12 cellular contexts compared by ENCODE assay signal in genomic region chr5:78771260-78772240, GRCh38.
A peak's percentile ranks its signal among the peaks of the same experiment; 100 is the strongest.
DNase-seq lines count a peak whose midpoint lies in the region; TF ChIP-seq lines count a peak whose summit lies in the region.
"Had no signal": no experiment of that assay in that cellular context is flagged by ENCODE, and none has a peak within 500 bp of the region (broad histone marks: within the 10 kb centered on the region; RNA-seq: fewer than 3 reads in every experiment).

No MANE protein-coding gene starts in this region.

- peak overlapping the region; percentile 21 to 28 for H3K4me3 Mint-ChIP-seq in CD14-positive monocyte

- in situ Hi-C loops in KBM-7 (cut with MboI; ENCODE audit: low pct_unique_long_range_greater_than_20kb, low sequenced_read_pairs), result no loop called here

- H3K36me3 ChIP-seq in mucosa of rectum (ENCODE audit: control insufficient read depth in 2 of 2, insufficient read depth in 2 of 2, low read length in 2 of 2), result no peaks in the 10 kb centered on the region

- DNase-seq in CD14-positive monocyte (ENCODE audit: low spot score), result no peak
- peak; percentile 9 for DNase-seq in KBM-7
- DNase-seq in dermis blood vessel endothelial cell, result peak; percentile 90
- DNase-seq in NCI-H510A treated with DMSO at 0.1 percent for 48 hours (lab: John Stamatoyannopoulos, UW), result no peak
- DNase-seq in NCI-H2029 treated with DMSO at 0.1 percent for 48 hours (lab: John Stamatoyannopoulos, UW), result no peak
- no peak for DNase-seq in D341Med (ENCODE audit: low spot score)
- no peak for DNase-seq in activated CD4-positive, alpha-beta T cell treated with anti-CD3 and anti-CD28 coated beads, Interleukin-2, amount 50 U/mL, for 1 hour
- DNase-seq: C1 segment of cervical spinal cord, NCI-H510A had no signal

- peaks cover 0 to 5% of the 10 kb centered on the region in 2 donors for H3K4me1 ChIP-seq in mucosa of rectum (ENCODE audit: control insufficient read depth in 2 of 2, insufficient read depth in 2 of 2, low read length in 2 of 2)

- TF ChIP-seq CTCF in CD14-positive monocyte (IDR thresholded peaks at IDR 0.05), result no peak

- peaks cover 8 to 11% of the 10 kb centered on the region in 2 donors for H3K36me3 Mint-ChIP-seq in CD14-positive monocyte

- no peaks in the 10 kb centered on the region for H3K27me3 ChIP-seq in mucosa of rectum (ENCODE audit: control insufficient read depth in 2 of 2, insufficient read depth in 2 of 2, low read length in 2 of 2)

- intact Hi-C loops in CD14-positive monocyte (cut with micrococcal nuclease), result loop anchor here in 1 of 2 donors (10.0 kb wide), 1 partner anchor 287 kb away; no protein-coding TSS in a partner anchor

- H3K27ac Mint-ChIP-seq in CD14-positive monocyte, result peak overlapping the region; percentile 30 to 84 (median 72)

- peaks cover 11% of the 10 kb centered on the region for H3K4me1 Mint-ChIP-seq in CD14-positive monocyte

- H3K9ac ChIP-seq in mucosa of rectum (ENCODE audit: low read depth in 1 of 2, low read length in 2 of 2), result no peak overlapping the region
- H3K9ac ChIP-seq: KMS-11 had no signal

- H3K9me3 Mint-ChIP-seq in CD14-positive monocyte, result peaks cover 0 to 3% (median 0%) of the 10 kb centered on the region in 7 donors

- peaks cover 0 to 4% (median 2%) of the 10 kb centered on the region in 3 donors for H3K27me3 Mint-ChIP-seq in CD14-positive monocyte (ENCODE audit: low read depth in 3 of 3)

- H3K27ac ChIP-seq in mucosa of rectum (ENCODE audit: low read depth in 2 of 2, low read length in 2 of 2), result peak overlapping the region; percentile 1 to 25
- H3K27ac ChIP-seq: KMS-11 had no signal

- no peaks in the 10 kb centered on the region for H3K9me3 ChIP-seq in mucosa of rectum (ENCODE audit: control insufficient read depth in 2 of 2, low read length in 2 of 2)

- no peak overlapping the region for H3K4me3 ChIP-seq in mucosa of rectum (ENCODE audit: low read length in 2 of 2)
- H3K4me3 ChIP-seq: lung had no signal

Comparison
In these comparisons a context has a peak if more than half of its experiments do, and no peak if none do; other contexts are left out.
1. DNase-seq: peak in KBM-7 (single experiment) and dermis blood vessel endothelial cell (single experiment); none in CD14-positive monocyte (single experiment), NCI-H510A treated with DMSO at 0.1 percent for 48 hours (single experiment), NCI-H2029 treated with DMSO at 0.1 percent for 48 hours (single experiment), D341Med (single experiment) and activated CD4-positive, alpha-beta T cell treated with anti-CD3 and anti-CD28 coated beads, Interleukin-2, amount 50 U/mL, for 1 hour (single experiment).